9 cellular contexts compared by ENCODE assay signal in genomic region chr1:230270940-230271325, GRCh38.
A peak's percentile ranks its signal among the peaks of the same experiment; 100 is the strongest.
DNase-seq lines count a peak whose midpoint lies in the region; ATAC-seq and TF ChIP-seq lines count a peak whose summit lies in the region.
"Had no signal": no experiment of that assay in that cellular context is flagged by ENCODE, and none has a peak within 500 bp of the region (broad histone marks: within the 10 kb centered on the region; RNA-seq: fewer than 3 reads in every experiment).

No MANE protein-coding gene starts in this region.

- H3K4me3 Mint-ChIP-seq in activated T-cell treated with anti-CD3 and anti-CD28 coated beads, Interleukin-2, amount 50 U/mL, for 4 hours = no peak overlapping the region

- H3K9me3 ChIP-seq in OCI-LY1 (ENCODE audit: low read length) = no peaks in the 10 kb centered on the region
- no peaks in the 10 kb centered on the region for H3K9me3 ChIP-seq in thyroid gland

- H3K4me1 ChIP-seq in OCI-LY1 (ENCODE audit: insufficient read depth, low read length, severe bottlenecking) (peaks cover 43% of the 10 kb centered on the region), thyroid gland (peaks cover 0 to 14% of the 10 kb centered on the region in 2 donors)

- no peaks in the 10 kb centered on the region for H3K27me3 ChIP-seq in OCI-LY1 (ENCODE audit: insufficient read depth, low read length)
- H3K27me3 ChIP-seq in thyroid gland = no peaks in the 10 kb centered on the region
- no peaks in the 10 kb centered on the region for H3K27me3 ChIP-seq in H7 (ENCODE audit: control insufficient read depth, insufficient read depth, low read length)

- CTCF ChIA-PET in HEK293T (lab: Yijun Ruan, JAX) = interaction anchor here (1.2 kb wide), 1 partner anchor 18 kb away, joined by 3 read pairs; no protein-coding TSS in a partner anchor

- peak overlapping the region; percentile 51; the same call in 1 of the 2 replicates for H3K4me2 ChIP-seq in OCI-LY1 (ENCODE audit: low read length)

- H3K9ac ChIP-seq in OCI-LY1 (ENCODE audit: low read length) = peak overlapping the region; percentile 42; the same call in 1 of the 2 replicates

- intact Hi-C loops in thyroid gland (cut with DNase I) = no loop called here

- H3K36me3 ChIP-seq in OCI-LY1 (ENCODE audit: insufficient read depth, low read length) (peaks cover 36% of the 10 kb centered on the region), thyroid gland (peaks cover 0 to 5% of the 10 kb centered on the region in 2 donors), H7 (replicated peaks; ENCODE audit: control insufficient read depth, insufficient read depth, low read length) (peaks cover 5% of the 10 kb centered on the region)

- TF ChIP-seq POLR2A in thyroid gland (IDR thresholded peaks at IDR 0.05) = no peak

- H3K9me2 ChIP-seq in OCI-LY1 (ENCODE audit: low read depth, low read length) = no peaks in the 10 kb centered on the region

- no peaks in the 10 kb centered on the region for H3K9me3 Mint-ChIP-seq in activated T-cell treated with anti-CD3 and anti-CD28 coated beads, Interleukin-2, amount 50 U/mL, for 4 hours

- no peak for DNase-seq in activated T-cell treated with anti-CD3 and anti-CD28 coated beads, Interleukin-2, amount 50 U/mL, for 4 hours
- no peak for DNase-seq in activated T-cell treated with anti-CD3 and anti-CD28 coated beads, Interleukin-2, amount 50 U/mL, for 1 hour
- DNase-seq in fibroblast of pulmonary artery (ENCODE audit: low read depth) (peak; percentile 8), thyroid gland (no peak), HEK293T (ENCODE audit: extremely low spot score) (no peak), H7 (no peak)
- DNase-seq: glutamatergic neuron had no signal

- no peaks in the 10 kb centered on the region for H3F3A ChIP-seq in OCI-LY1 (ENCODE audit: insufficient read depth, low read length)

- no peaks in the 10 kb centered on the region for H3K79me2 ChIP-seq in OCI-LY1 (ENCODE audit: insufficient read depth, low read length)

- no peak overlapping the region for H2AFZ ChIP-seq in OCI-LY1 (ENCODE audit: low read length)

- 67 to 69% methylated on average over 6 of the region's 6 CpGs for WGBS in thyroid gland, 2 donors

- peaks cover 26% of the 10 kb centered on the region for H3K4me1 Mint-ChIP-seq in activated T-cell treated with anti-CD3 and anti-CD28 coated beads, Interleukin-2, amount 50 U/mL, for 4 hours (ENCODE audit: low read depth)

- H3K36me3 Mint-ChIP-seq in activated T-cell treated with anti-CD3 and anti-CD28 coated beads, Interleukin-2, amount 50 U/mL, for 4 hours (ENCODE audit: insufficient read depth) = peaks cover 17% of the 10 kb centered on the region

- ATAC-seq in activated T-cell treated with anti-CD3 and anti-CD28 coated beads, Interleukin-2, amount 50 U/mL, for 4 hours = peak; percentile 20 to 42
- ATAC-seq in HG03460 (IDR thresholded peaks at IDR 0.05; ENCODE audit: unreplicated experiment) = no peak

- no peak for TF ChIP-seq CTCF in OCI-LY1 (IDR thresholded peaks at IDR 0.05; ENCODE audit: low read length)
- no peak for TF ChIP-seq CTCF in fibroblast of pulmonary artery (IDR thresholded peaks at IDR 0.05; ENCODE audit: low read length, missing control alignments)
- TF ChIP-seq CTCF in thyroid gland (IDR thresholded peaks at IDR 0.05) = no peak

- H3K27me3 Mint-ChIP-seq in activated T-cell treated with anti-CD3 and anti-CD28 coated beads, Interleukin-2, amount 50 U/mL, for 4 hours (ENCODE audit: low read depth) = no peaks in the 10 kb centered on the region

- H4K20me1 ChIP-seq in OCI-LY1 (ENCODE audit: insufficient read depth, low read length) = no peaks in the 10 kb centered on the region

- POLR2A ChIA-PET in HEK293T (lab: Yijun Ruan, JAX) = no interaction called here

- H3K4me3 ChIP-seq in OCI-LY1 (ENCODE audit: low read depth, low read length, poor library complexity, severe bottlenecking) = no peak overlapping the region
- H3K4me3 ChIP-seq in fibroblast of pulmonary artery (replicated peaks; ENCODE audit: low read depth, low read length) = no peak overlapping the region
- H3K4me3 ChIP-seq in thyroid gland (replicated peaks in 1 of 3) = no peak overlapping the region
- H3K4me3 ChIP-seq in H7 (ENCODE audit: insufficient read depth, low read depth, low read length) = no peak overlapping the region

- H3K27ac ChIP-seq in OCI-LY1 (ENCODE audit: low read depth, low read length, poor library complexity, severe bottlenecking) = peak overlapping the region; percentile 90
- H3K27ac ChIP-seq in thyroid gland = peak overlapping the region in 2 of 3 donors; percentile 10 to 41

TF ChIP-seq in HEK293T, 16 proteins besides CTCF, POLR2A, EP300 and RAD21:
- no peak for TF ChIP-seq BHLHE40 (IDR thresholded peaks at IDR 0.05; ENCODE audit: borderline replicate concordance)
- TF ChIP-seq NFRKB (IDR thresholded peaks at IDR 0.05) = no peak
- TF ChIP-seq FOXA1 (IDR thresholded peaks at IDR 0.05) = no peak
- TF ChIP-seq FOXK2 (IDR thresholded peaks at IDR 0.05) = no peak
- TF ChIP-seq TARDBP (IDR thresholded peaks at IDR 0.05) = no peak
- no peak for TF ChIP-seq SUZ12 (IDR thresholded peaks at IDR 0.05)
- TF ChIP-seq SP1 (IDR thresholded peaks at IDR 0.05) = no peak
- TF ChIP-seq FOXM1 (IDR thresholded peaks at IDR 0.05; ENCODE audit: borderline replicate concordance) = no peak
- no peak for TF ChIP-seq PKNOX1 (IDR thresholded peaks at IDR 0.05)
- TF ChIP-seq HDGF (IDR thresholded peaks at IDR 0.05; ENCODE audit: borderline replicate concordance) = no peak
- TF ChIP-seq LEF1 (IDR thresholded peaks at IDR 0.05; ENCODE audit: borderline replicate concordance) = no peak
- no peak for TF ChIP-seq ARNT (IDR thresholded peaks at IDR 0.05)
- TF ChIP-seq ELF4 (IDR thresholded peaks at IDR 0.05) = no peak
- no peak for TF ChIP-seq ZNF384 (IDR thresholded peaks at IDR 0.05)
- no peak for TF ChIP-seq CTBP1 (IDR thresholded peaks at IDR 0.05; ENCODE audit: borderline replicate concordance)
- TF ChIP-seq L3MBTL2 (conservative IDR thresholded peaks at IDR 0.05) = no peak
